Comparison of ENCODE assay signal across 31 cellular contexts in the genomic region with DNA sequence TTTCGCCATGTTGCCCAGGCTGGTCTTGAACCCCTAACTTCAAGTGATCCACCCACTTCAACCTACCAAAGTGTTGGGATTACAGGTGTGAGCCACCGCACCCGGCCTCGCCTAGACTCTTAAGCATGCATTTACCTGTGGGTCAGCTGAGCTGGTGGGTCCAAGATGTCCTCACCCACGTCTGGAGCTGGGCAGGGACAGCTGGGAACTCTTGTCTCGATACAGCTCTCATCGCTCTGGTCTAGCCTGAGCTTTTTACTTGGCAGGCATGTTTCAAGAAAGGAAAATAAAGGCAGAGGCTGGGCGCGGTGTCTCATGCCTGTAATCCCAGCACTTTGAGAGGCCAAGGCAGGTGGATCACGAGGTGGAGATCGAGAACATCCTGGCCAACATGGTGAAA. TPM values are rescaled to one million over a fixed set of nuclear protein-coding genes. Genes with fewer than 3 reads are reported as not detected.
"Had no signal": no experiment of that assay in that cellular context is flagged by ENCODE, and none has a peak within 500 bp of the region (broad histone marks: within the 10 kb centered on the region; RNA-seq: fewer than 3 reads in every experiment).

No MANE protein-coding gene starts in this region.

- H3K9me3 Mint-ChIP-seq: activated CD4-positive, alpha-beta memory T cell treated with anti-CD3 and anti-CD28 coated beads for 36 hours; activated naive CD8-positive, alpha-beta T cell treated with anti-CD3 and anti-CD28 coated beads for 36 hours; activated T-cell treated with anti-CD3 and anti-CD28 coated beads, Interleukin-2, amount 50 U/mL, for 72 hours; activated T-helper 17 cell treated with anti-CD3 and anti-CD28 coated beads, Interleukin-2, amount 50 U/mL, for 72 hours; T-helper 1 cell treated with Interleukin-12 subunit alpha and Interleukin-12 subunit beta and Interleukin-4 antibody, amounts not matched to agents 30 μg/mL and 1 μg/mL, for 36 hours; T-helper 2 cell treated with Interferon-gamma antibody and Interleukin-4, amounts not matched to agents 5 μg/mL and 100 μg/mL, for 36 hours had no signal

- H3K9ac ChIP-seq: SK-N-SH had no signal

- H3K4me3 Mint-ChIP-seq: activated CD4-positive, alpha-beta memory T cell treated with anti-CD3 and anti-CD28 coated beads for 36 hours; activated naive CD8-positive, alpha-beta T cell treated with anti-CD3 and anti-CD28 coated beads for 36 hours; activated T-cell treated with anti-CD3 and anti-CD28 coated beads, Interleukin-2, amount 50 U/mL, for 72 hours; activated T-helper 17 cell treated with anti-CD3 and anti-CD28 coated beads, Interleukin-2, amount 50 U/mL, for 72 hours; T-helper 1 cell treated with Interleukin-12 subunit alpha and Interleukin-12 subunit beta and Interleukin-4 antibody, amounts not matched to agents 30 μg/mL and 1 μg/mL, for 36 hours; T-helper 2 cell treated with Interferon-gamma antibody and Interleukin-4, amounts not matched to agents 5 μg/mL and 100 μg/mL, for 36 hours had no signal

- H3K36me3 Mint-ChIP-seq: activated CD4-positive, alpha-beta memory T cell treated with anti-CD3 and anti-CD28 coated beads for 36 hours; activated naive CD8-positive, alpha-beta T cell treated with anti-CD3 and anti-CD28 coated beads for 36 hours had no signal

- H3K36me3 ChIP-seq: brain microvascular endothelial cell, SJSA1 had no signal

- H3K27me3 ChIP-seq: brain microvascular endothelial cell, MG63, SJSA1 had no signal

- DNase-seq: activated CD4-positive, alpha-beta memory T cell treated with anti-CD3 and anti-CD28 coated beads for 36 hours; activated CD4-positive, alpha-beta T cell treated with anti-CD3 and anti-CD28 coated beads for 4 hours; activated CD4-positive, alpha-beta T cell treated with anti-CD3 and anti-CD28 coated beads, Interleukin-2, amount 50 U/mL, for 1 hour; activated effector memory CD4-positive, alpha-beta T cell treated with anti-CD3 and anti-CD28 coated beads, Interleukin-2, amount 50 U/mL, for 16 hours; activated naive CD4-positive, alpha-beta T cell; activated naive CD4-positive, alpha-beta T cell treated with anti-CD3 and anti-CD28 coated beads, Interleukin-2, amount 50 U/mL, for 16 hours; activated naive CD8-positive, alpha-beta T cell treated with anti-CD3 and anti-CD28 coated beads for 36 hours; activated T-cell treated with anti-CD3 and anti-CD28 coated beads, Interleukin-2, amount 50 U/mL, for 1 hour; activated T-cell treated with anti-CD3 and anti-CD28 coated beads, Interleukin-2, amount 50 U/mL, for 72 hours; amniotic stem cell; aorta; brain microvascular endothelial cell; Kasumi-1; KG1; MG63; NCI-H1048; NCI-H1105 treated with DMSO at 0.1 percent for 48 hours; NCI-H1436; NCI-H1694; NCI-H1930; NCI-H2081 treated with DMSO at 0.1 percent for 48 hours; NCI-H345; NCI-H524 treated with DMSO at 0.1 percent for 48 hours; SHP77 treated with DMSO at 0.1 percent for 48 hours; SK-N-SH had no signal

- H3K27ac Mint-ChIP-seq: activated CD4-positive, alpha-beta memory T cell treated with anti-CD3 and anti-CD28 coated beads for 36 hours; activated naive CD8-positive, alpha-beta T cell treated with anti-CD3 and anti-CD28 coated beads for 36 hours; activated T-cell treated with anti-CD3 and anti-CD28 coated beads, Interleukin-2, amount 50 U/mL, for 72 hours; activated T-helper 17 cell treated with anti-CD3 and anti-CD28 coated beads, Interleukin-2, amount 50 U/mL, for 72 hours; T-helper 1 cell treated with Interleukin-12 subunit alpha and Interleukin-12 subunit beta and Interleukin-4 antibody, amounts not matched to agents 30 μg/mL and 1 μg/mL, for 36 hours; T-helper 2 cell treated with Interferon-gamma antibody and Interleukin-4, amounts not matched to agents 5 μg/mL and 100 μg/mL, for 36 hours had no signal

- H3K27me3 Mint-ChIP-seq: activated CD4-positive, alpha-beta memory T cell treated with anti-CD3 and anti-CD28 coated beads for 36 hours; activated naive CD8-positive, alpha-beta T cell treated with anti-CD3 and anti-CD28 coated beads for 36 hours; activated T-helper 17 cell treated with anti-CD3 and anti-CD28 coated beads, Interleukin-2, amount 50 U/mL, for 72 hours had no signal

- H3K4me2 ChIP-seq: SK-N-SH had no signal

- H3K4me1 ChIP-seq: SJSA1 had no signal

- H3K4me3 ChIP-seq: MG63, SJSA1 had no signal

- H3K4me1 Mint-ChIP-seq: activated naive CD8-positive, alpha-beta T cell treated with anti-CD3 and anti-CD28 coated beads for 36 hours; activated T-helper 17 cell treated with anti-CD3 and anti-CD28 coated beads, Interleukin-2, amount 50 U/mL, for 72 hours had no signal

- ATAC-seq: activated T-cell treated with anti-CD3 and anti-CD28 coated beads, Interleukin-2, amount 50 U/mL, for 72 hours; activated T-helper 17 cell treated with anti-CD3 and anti-CD28 coated beads, Interleukin-2, amount 50 U/mL, for 72 hours; Panc1 had no signal

- H3K27ac ChIP-seq: brain microvascular endothelial cell, SJSA1 had no signal

- H3K9me3 ChIP-seq: MG63, SJSA1, SK-N-SH had no signal

RNA-seq across cellular contexts. Expression of a gene that starts 56.9 kb away (rescaled TPM):
- total RNA-seq: activated CD4-positive, alpha-beta memory T cell treated with anti-CD3 and anti-CD28 coated beads for 36 hours; activated naive CD8-positive, alpha-beta T cell treated with anti-CD3 and anti-CD28 coated beads for 36 hours; activated T-helper 17 cell treated with anti-CD3 and anti-CD28 coated beads, Interleukin-2, amount 50 U/mL, for 72 hours; NCI-H460 had no signal
- polyA plus RNA-seq: SK-N-SH had no signal
